2 cellular contexts compared by ENCODE assay signal in genomic region chr7:30427296-30428080, GRCh38.
TF ChIP-seq lines count a peak whose summit lies in the region.

No MANE protein-coding gene starts in this region.

TF ChIP-seq in HepG2, 621 proteins besides CTCF, POLR2A, EP300 and RAD21:
- TF ChIP-seq ZNF577 (CRISPR knock-in tag; IDR thresholded peaks at IDR 0.05; ENCODE audit: borderline replicate concordance, low read depth) (no peak), ZNF720 (CRISPR knock-in tag; IDR thresholded peaks at IDR 0.05) (no peak), MTF2 (CRISPR knock-in tag; IDR thresholded peaks at IDR 0.05; ENCODE audit: borderline replicate concordance) (no peak), BRD4 (CRISPR knock-in tag; IDR thresholded peaks at IDR 0.05) (no peak), NCOA2 (CRISPR knock-in tag; IDR thresholded peaks at IDR 0.05) (no peak), PHF5A (CRISPR knock-in tag; IDR thresholded peaks at IDR 0.05; ENCODE audit: low read depth, unreplicated experiment) (no peak), NFE2 (CRISPR knock-in tag; IDR thresholded peaks at IDR 0.05) (no peak), MEIS2 (CRISPR knock-in tag; IDR thresholded peaks at IDR 0.05) (no peak), TCF7L2 (IDR thresholded peaks at IDR 0.05; ENCODE audit: low read depth, low read length) (no peak), IKZF1 (IDR thresholded peaks at IDR 0.05) (no peak)

TF ChIP-seq in HEK293T, 16 proteins besides CTCF, POLR2A, EP300 and RAD21:
- TF ChIP-seq LEF1 (IDR thresholded peaks at IDR 0.05; ENCODE audit: borderline replicate concordance) (no peak), TARDBP (IDR thresholded peaks at IDR 0.05) (no peak), HDGF (IDR thresholded peaks at IDR 0.05; ENCODE audit: borderline replicate concordance) (no peak), SP1 (IDR thresholded peaks at IDR 0.05) (no peak)
TF ChIP-seq in HEK293T: peak in this region for 0.
